In the genomic region with DNA sequence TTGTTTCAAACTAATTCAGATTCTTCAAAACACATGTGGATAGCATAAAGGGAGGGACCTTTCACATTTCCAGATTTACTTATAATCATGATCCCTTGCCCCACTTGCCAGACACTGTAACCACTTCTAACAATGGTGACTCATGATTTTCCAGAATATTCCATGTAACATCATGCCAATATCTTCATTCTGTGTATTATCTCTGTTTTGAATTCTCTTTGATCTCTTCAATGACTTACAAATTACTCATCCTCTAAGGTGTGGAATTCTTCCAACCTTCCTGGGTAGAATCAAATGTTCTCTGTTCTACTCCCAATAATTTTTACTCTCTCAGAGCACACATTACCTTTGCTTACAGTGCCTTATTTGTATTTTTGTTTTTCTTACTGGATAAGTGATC, we compare ENCODE assay signal across 22 cellular contexts.
A peak's percentile ranks its signal among the peaks of the same experiment; 100 is the strongest.
DNase-seq lines count a peak whose midpoint lies in the region; ATAC-seq, FAIRE-seq and TF ChIP-seq lines count a peak whose summit lies in the region.
"Had no signal": no experiment of that assay in that cellular context is flagged by ENCODE, and none has a peak within 500 bp of the region (broad histone marks: within the 10 kb centered on the region; RNA-seq: fewer than 3 reads in every experiment).

No MANE protein-coding gene starts in this region.

- H3K4me2 ChIP-seq in fibroblast of lung (ENCODE audit: extremely low read depth, insufficient read depth, low read length), result no peak overlapping the region
- H3K4me2 ChIP-seq in HepG2 (ENCODE audit: low read depth, low read length), result no peak overlapping the region
- H3K4me2 ChIP-seq in SK-N-SH, result no peak overlapping the region
- H3K4me2 ChIP-seq: BLaER1 treated with 17β-estradiol and CSF1 and Interleukin-3, amounts not matched to agents 10 nM and 100 nM had no signal

- H4K20me1 ChIP-seq in fibroblast of lung (ENCODE audit: control insufficient read depth, extremely low read depth, insufficient read depth, low read length) (no peaks in the 10 kb centered on the region), HepG2 (ENCODE audit: insufficient read depth, low read length) (no peaks in the 10 kb centered on the region), SK-N-SH (ENCODE audit: insufficient read depth) (no peaks in the 10 kb centered on the region)
- H4K20me1 ChIP-seq: BLaER1 treated with 17β-estradiol and CSF1 and Interleukin-3, amounts not matched to agents 10 nM and 100 nM had no signal

- ATAC-seq in HepG2 (no peak), HG03159 (IDR thresholded peaks at IDR 0.05; ENCODE audit: unreplicated experiment) (no peak)
- ATAC-seq: Panc1 had no signal

- DNase-seq in COLO829 (ENCODE audit: low spot score), result peak; percentile 21
- DNase-seq in LoVo (ENCODE audit: low spot score), result peak; percentile 33
- peak; percentile 16 for DNase-seq in amniotic epithelial cell (ENCODE audit: low read depth)
- peak; percentile 10 to 75 for DNase-seq in fibroblast of lung (ENCODE audit: low read depth in 2 of 2)
- no peak for DNase-seq in HepG2 (ENCODE audit: low spot score)
- no peak for DNase-seq in stimulated activated CD8-positive, alpha-beta memory T cell treated with anti-CD3 and anti-CD28 coated beads, Interleukin-4, amount 100 ng/mL, for 48 hours
- DNase-seq in SK-N-SH, result no peak
- DNase-seq: 8988T; CD4-positive, alpha-beta memory T cell; DMS153; GDM1; NCI-H1092; NCI-H1436 treated with DMSO at 0.1 percent for 48 hours; NCI-H1930; NCI-H510A; NCI-H748 treated with DMSO at 0.1 percent for 48 hours; NK-92 treated with Interleukin-12 subunit alpha and Interleukin-12 subunit beta, amount 100 ng/mL, for 24 hours; SHP77 had no signal

- H3K4me3 ChIP-seq in fibroblast of lung (replicated peaks in 1 of 4; ENCODE audit: control extremely low read depth in 1 of 4, insufficient read depth in 1 of 4, low read depth in 3 of 4, low read length in 4 of 4) (no peak overlapping the region), HepG2 (replicated peaks in 1 of 3; ENCODE audit: insufficient read depth in 1 of 3, low read depth in 2 of 3, low read length in 3 of 3) (no peak overlapping the region), SK-N-SH (ENCODE audit: low read depth in 2 of 2, low read length in 1 of 2) (no peak overlapping the region)
- H3K4me3 ChIP-seq: BLaER1 treated with 17β-estradiol and CSF1 and Interleukin-3, amounts not matched to agents 10 nM and 100 nM had no signal

- no peaks in the 10 kb centered on the region for H3K36me3 ChIP-seq in fibroblast of lung (ENCODE audit: control insufficient read depth, insufficient read depth, low read length)
- no peaks in the 10 kb centered on the region for H3K36me3 ChIP-seq in HepG2 (replicated peaks in 1 of 2; ENCODE audit: control insufficient read depth in 1 of 2, insufficient read depth in 2 of 2, low read length in 2 of 2)
- no peaks in the 10 kb centered on the region for H3K36me3 ChIP-seq in SK-N-SH (replicated peaks in 1 of 2; ENCODE audit: control insufficient read depth in 1 of 2, insufficient read depth in 2 of 2, low read length in 1 of 2)
- H3K36me3 ChIP-seq: BLaER1 treated with 17β-estradiol and CSF1 and Interleukin-3, amounts not matched to agents 10 nM and 100 nM had no signal

- no peaks in the 10 kb centered on the region for H3K4me1 ChIP-seq in fibroblast of lung (ENCODE audit: control insufficient read depth, extremely low read depth, insufficient read depth, low read length)
- H3K4me1 ChIP-seq in HepG2 (ENCODE audit: insufficient read depth, low read length), result no peaks in the 10 kb centered on the region
- no peaks in the 10 kb centered on the region; a peak in 1 of 4 replicates for H3K4me1 ChIP-seq in SK-N-SH (ENCODE audit: control insufficient read depth in 1 of 2, insufficient read depth in 2 of 2, low read depth in 1 of 2, low read length in 1 of 2)
- H3K4me1 ChIP-seq: BLaER1 treated with 17β-estradiol and CSF1 and Interleukin-3, amounts not matched to agents 10 nM and 100 nM had no signal

- in situ Hi-C loops in HepG2 (cut with HindIII; ENCODE audit: extremely low pct_ligation_motif_present, low pct_unique_long_range_greater_than_20kb), result no loop called here

- no peaks in the 10 kb centered on the region for H3K27me3 ChIP-seq in fibroblast of lung (ENCODE audit: control insufficient read depth, insufficient read depth, low read length)
- H3K27me3 ChIP-seq in HepG2 (ENCODE audit: control insufficient read depth in 1 of 2, insufficient read depth in 2 of 2, low read length in 2 of 2), result no peaks in the 10 kb centered on the region
- H3K27me3 ChIP-seq in SK-N-SH (ENCODE audit: insufficient read depth), result no peaks in the 10 kb centered on the region
- H3K27me3 ChIP-seq: BLaER1 treated with 17β-estradiol and CSF1 and Interleukin-3, amounts not matched to agents 10 nM and 100 nM had no signal

- no peak overlapping the region for H3K27ac ChIP-seq in fibroblast of lung (ENCODE audit: insufficient read depth, low read length)
- H3K27ac ChIP-seq in HepG2 (ENCODE audit: extremely low read length, insufficient read depth, low read length), result no peak overlapping the region
- no peak overlapping the region for H3K27ac ChIP-seq in SK-N-SH (ENCODE audit: low read depth in 2 of 2, low read length in 1 of 2)
- H3K27ac ChIP-seq: BLaER1 treated with 17β-estradiol and CSF1 and Interleukin-3, amounts not matched to agents 10 nM and 100 nM had no signal

- FAIRE-seq in HepG2 (lab: Jason Lieb, UNC), result no peak
- FAIRE-seq: H1 had no signal

- CTCF ChIA-PET in HepG2 (lab: Yijun Ruan, JAX; ENCODE audit: low intra/inter-chr PET ratio, low total read pairs), result no interaction called here
- CTCF ChIA-PET in SK-N-SH (lab: Yijun Ruan, JAX), result no interaction called here

- H2AFZ ChIP-seq in fibroblast of lung (ENCODE audit: low read length) (no peak overlapping the region), HepG2 (ENCODE audit: low read length) (no peak overlapping the region), SK-N-SH (ENCODE audit: low read depth) (no peak overlapping the region)

- POLR2A ChIA-PET in HepG2 (lab: Yijun Ruan, JAX) (no interaction called here), SK-N-SH (lab: Yijun Ruan, JAX) (no interaction called here)

- H3K9me3 ChIP-seq in fibroblast of lung (ENCODE audit: control insufficient read depth, insufficient read depth, low read depth, low read length) (no peaks in the 10 kb centered on the region), HepG2 (ENCODE audit: low read length) (peaks cover 25% of the 10 kb centered on the region), SK-N-SH (no peaks in the 10 kb centered on the region)

- BruUV-seq in HepG2 (replicated peaks; lab: Mats Ljungman, UMichigan), result no TSS peak

- TF ChIP-seq CTCF in fibroblast of lung (conservative IDR thresholded peaks at IDR 0.05 in 1 of 2, IDR thresholded peaks at IDR 0.05 in 1 of 2; ENCODE audit: low read depth in 1 of 2, low read length in 2 of 2) (no peak), HepG2 (CRISPR knock-in tag; IDR thresholded peaks at IDR 0.05) (no peak), SK-N-SH (IDR thresholded peaks at IDR 0.05) (no peak)

- no peak overlapping the region for H3K9ac ChIP-seq in fibroblast of lung (ENCODE audit: insufficient read depth, low read length)
- no peak overlapping the region for H3K9ac ChIP-seq in HepG2 (ENCODE audit: insufficient read depth, low read depth, low read length)
- H3K9ac ChIP-seq in SK-N-SH, result no peak overlapping the region
- H3K9ac ChIP-seq: BLaER1 treated with 17β-estradiol and CSF1 and Interleukin-3, amounts not matched to agents 10 nM and 100 nM had no signal

- no peak for TF ChIP-seq POLR2A in HepG2 (IDR thresholded peaks at IDR 0.05; ENCODE audit: insufficient read depth in 1 of 2, low read depth in 2 of 2, low read length in 2 of 2)

- H3F3A ChIP-seq in SK-N-SH (replicated peaks; ENCODE audit: insufficient read depth), result no peaks in the 10 kb centered on the region

- no peaks in the 10 kb centered on the region for H3K9me2 ChIP-seq in SK-N-SH

- H3K79me2 ChIP-seq in fibroblast of lung (ENCODE audit: control insufficient read depth, insufficient read depth, low read length) (no peaks in the 10 kb centered on the region), HepG2 (ENCODE audit: insufficient read depth, low read length) (no peaks in the 10 kb centered on the region), SK-N-SH (ENCODE audit: insufficient read depth) (no peaks in the 10 kb centered on the region)

- TF ChIP-seq RAD21 in HepG2 (CRISPR knock-in tag; IDR thresholded peaks at IDR 0.05), result no peak
- no peak for TF ChIP-seq RAD21 in SK-N-SH (IDR thresholded peaks at IDR 0.05; ENCODE audit: low read length)

- TF ChIP-seq EP300 in HepG2 (IDR thresholded peaks at IDR 0.05; ENCODE audit: low read depth in 2 of 2, low read length in 2 of 2) (no peak), HepG2 (CRISPR knock-in tag; IDR thresholded peaks at IDR 0.05; ENCODE audit: borderline replicate concordance) (no peak), SK-N-SH (IDR thresholded peaks at IDR 0.05; ENCODE audit: borderline replicate concordance in 1 of 2, low read depth in 1 of 2, low read length in 1 of 2) (no peak)

- intact Hi-C loops in HepG2 (cut with micrococcal nuclease; ENCODE audit: unreplicated experiment), result no loop called here

TF ChIP-seq in HepG2, 621 proteins besides CTCF, POLR2A, EP300 and RAD21 (continues in another document):
- TF ChIP-seq FOSL2 (CRISPR knock-in tag; IDR thresholded peaks at IDR 0.05), result no peak
- no peak for TF ChIP-seq NFE2L2 (IDR thresholded peaks at IDR 0.05; ENCODE audit: low read length)
- no peak for TF ChIP-seq FOXJ3 (CRISPR knock-in tag; IDR thresholded peaks at IDR 0.05; ENCODE audit: borderline replicate concordance)
- TF ChIP-seq ZBTB21 (CRISPR knock-in tag; IDR thresholded peaks at IDR 0.05), result no peak
- no peak for TF ChIP-seq ZNF431 (CRISPR knock-in tag; IDR thresholded peaks at IDR 0.05; ENCODE audit: borderline replicate concordance, low read depth)
- TF ChIP-seq IRF2 (CRISPR knock-in tag; IDR thresholded peaks at IDR 0.05), result no peak
- no peak for TF ChIP-seq ZNF282 (IDR thresholded peaks at IDR 0.05; ENCODE audit: partially characterized antibody)
- no peak for TF ChIP-seq ISL2 (CRISPR knock-in tag; IDR thresholded peaks at IDR 0.05)
- no peak for TF ChIP-seq NFE2 (CRISPR knock-in tag; IDR thresholded peaks at IDR 0.05)
- TF ChIP-seq ZNF263 (CRISPR knock-in tag; IDR thresholded peaks at IDR 0.05), result no peak

TF ChIP-seq in SK-N-SH, 30 proteins besides CTCF, POLR2A, EP300 and RAD21 (continues in another document):
- TF ChIP-seq ELF1 (IDR thresholded peaks at IDR 0.05) (no peak), SMC3 (IDR thresholded peaks at IDR 0.05; ENCODE audit: low read depth, low read length) (no peak)
- TF ChIP-seq, protein P1, sequence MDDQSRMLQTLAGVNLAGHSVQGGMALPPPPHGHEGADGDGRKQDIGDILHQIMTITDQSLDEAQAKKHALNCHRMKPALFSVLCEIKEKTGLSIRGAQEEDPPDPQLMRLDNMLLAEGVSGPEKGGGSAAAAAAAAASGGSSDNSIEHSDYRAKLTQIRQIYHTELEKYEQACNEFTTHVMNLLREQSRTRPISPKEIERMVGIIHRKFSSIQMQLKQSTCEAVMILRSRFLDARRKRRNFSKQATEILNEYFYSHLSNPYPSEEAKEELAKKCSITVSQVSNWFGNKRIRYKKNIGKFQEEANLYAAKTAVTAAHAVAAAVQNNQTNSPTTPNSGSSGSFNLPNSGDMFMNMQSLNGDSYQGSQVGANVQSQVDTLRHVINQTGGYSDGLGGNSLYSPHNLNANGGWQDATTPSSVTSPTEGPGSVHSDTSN (IDR thresholded peaks at IDR 0.05), result no peak

Comparison
In these comparisons a context has a peak if more than half of its experiments do, and no peak if none do; other contexts are left out.
1. DNase-seq: peak in COLO829 (single experiment), LoVo (single experiment), amniotic epithelial cell (single experiment) and fibroblast of lung (2 of 2); none in HepG2 (single experiment), stimulated activated CD8-positive, alpha-beta memory T cell treated with anti-CD3 and anti-CD28 coated beads, Interleukin-4, amount 100 ng/mL, for 48 hours (single experiment) and SK-N-SH (single experiment).